In the genomic region with DNA sequence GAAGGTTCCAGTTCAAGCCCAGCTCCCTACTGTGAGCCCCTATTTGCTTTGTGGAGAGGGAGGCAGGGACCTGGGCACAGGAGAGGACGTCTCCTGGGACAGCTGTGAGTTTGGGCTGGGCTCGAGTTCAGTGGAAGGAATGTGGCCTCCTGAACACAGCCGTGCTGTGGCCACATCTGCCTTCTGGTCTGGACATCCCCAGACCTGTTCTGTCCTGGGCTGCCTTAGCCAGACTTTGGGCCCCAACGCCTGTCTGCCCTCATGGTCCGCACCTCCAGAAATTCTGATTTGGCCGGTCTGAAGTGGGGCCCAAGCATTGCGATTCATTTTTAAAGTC, we compare ENCODE assay signal across 19 cellular contexts.
DNase-seq lines count a peak whose midpoint lies in the region; ATAC-seq, FAIRE-seq and TF ChIP-seq lines count a peak whose summit lies in the region.
"Had no signal": no experiment of that assay in that cellular context is flagged by ENCODE, and none has a peak within 500 bp of the region (broad histone marks: within the 10 kb centered on the region; RNA-seq: fewer than 3 reads in every experiment).

No MANE protein-coding gene starts in this region.

- no peak overlapping the region for H3K4me3 ChIP-seq in cardiac muscle cell
- H3K4me3 ChIP-seq in K562 = no peak overlapping the region
- no peak overlapping the region for H3K4me3 ChIP-seq in mesendoderm (ENCODE audit: low read length)
- no peak overlapping the region for H3K4me3 ChIP-seq in tibial nerve
- H3K4me3 ChIP-seq in stomach = no peak overlapping the region
- H3K4me3 ChIP-seq: SJCRH30, upper lobe of left lung had no signal

- H4K8ac ChIP-seq in mesendoderm (ENCODE audit: low read depth, low read length) = no peak overlapping the region

- TF ChIP-seq RAD21 in K562 (CRISPR knock-in tag; conservative IDR thresholded peaks at IDR 0.05 in 1 of 2, IDR thresholded peaks at IDR 0.05 in 1 of 2) = 0 out of 4 replicates have a peak, but pooled peaks of 1 of the 2 experiments have one; percentile 16

- H3K79me1 ChIP-seq in mesendoderm (ENCODE audit: low read length) = peaks cover 18% of the 10 kb centered on the region

- peaks cover 56% of the 10 kb centered on the region for H3K4me1 ChIP-seq in cardiac muscle cell (ENCODE audit: low read depth)
- H3K4me1 ChIP-seq in K562 (replicated peaks in 1 of 2; ENCODE audit: control insufficient read depth in 2 of 2, insufficient read depth in 2 of 2, low read length in 2 of 2) = peaks cover 63 to 97% of the 10 kb centered on the region in 2 experiments
- H3K4me1 ChIP-seq in mesendoderm (ENCODE audit: control insufficient read depth, low read depth, low read length) = peaks cover 51% of the 10 kb centered on the region
- H3K4me1 ChIP-seq in tibial nerve = peaks cover 0 to 61% (median 29%) of the 10 kb centered on the region in 4 donors
- H3K4me1 ChIP-seq in stomach = peaks cover 0 to 23% (median 5%) of the 10 kb centered on the region in 4 donors

- FAIRE-seq in K562 (lab: Jason Lieb, UNC) = no peak

- H3K79me2 ChIP-seq in K562 (ENCODE audit: control insufficient read depth, insufficient read depth, low read length) (peaks cover 90% of the 10 kb centered on the region), mesendoderm (ENCODE audit: control insufficient read depth, insufficient read depth, low read length) (peaks cover 7% of the 10 kb centered on the region)

- DNase-seq in cardiac muscle cell (ENCODE audit: low read depth in 1 of 2, low spot score in 1 of 2) (no peak), Right ventricle myocardium superior (no peak), K562 (ENCODE audit: extremely low read depth in 1 of 4, low spot score in 3 of 4) (no peak), mesendoderm (no peak), tibial nerve (ENCODE audit: low spot score in 2 of 2) (no peak), stomach (no peak)
- DNase-seq in stimulated activated CD4-positive, alpha-beta T cell treated with anti-CD3 and anti-CD28 coated beads, Interleukin-15, amount 100 ng/mL, for 24 hours = no peak
- DNase-seq in stimulated activated CD4-positive, alpha-beta T cell treated with anti-CD3 and anti-CD28 coated beads, Interleukin-2, amount 100 ng/mL, for 48 hours = no peak
- DNase-seq: activated CD4-positive, alpha-beta T cell treated with anti-CD3 and anti-CD28 coated beads for 48 hours; activated naive CD4-positive, alpha-beta T cell; C1 segment of cervical spinal cord; Calu3; NCI-H1105; NCI-H2081; NCI-H446; PC-3; SJCRH30; T-helper 1 cell; upper lobe of left lung had no signal

- CTCF ChIA-PET in K562 (lab: Yijun Ruan, JAX; ENCODE audit: low intra/inter-chr PET ratio) = no interaction called here

- intact Hi-C loops in Right ventricle myocardium superior (cut with DNase I) (no loop called here), K562 (cut with micrococcal nuclease) (loop anchor here (2.0 to 10.0 kb wide), 4 partner anchors 76 to 486 kb away; no protein-coding TSS in a partner anchor), stomach (cut with DNase I; ENCODE audit: low total_unique reads) (no loop called here)

- H3K4me2 ChIP-seq in K562 (ENCODE audit: insufficient read depth, low read length) = peak overlapping the region; percentile 54
- no peak overlapping the region for H3K4me2 ChIP-seq in mesendoderm (ENCODE audit: low read length)

- peak overlapping the region; percentile 9 for H2BK5ac ChIP-seq in mesendoderm (ENCODE audit: low read length)

- H3K23ac ChIP-seq in mesendoderm (ENCODE audit: low read length) = no peak overlapping the region

- H4K5ac ChIP-seq in mesendoderm (ENCODE audit: low read length) = no peak overlapping the region

- WGBS in K562 (ENCODE audit: insufficient coverage, low coverage, missing lambda C conversion rate) = 38% methylated on average over 7 of the region's 7 CpGs
- no CpG with 5 or more reads among the region's 7 CpGs for WGBS in mesendoderm (ENCODE audit: extremely low coverage, insufficient coverage, low lambda C conversion rate)
- WGBS in tibial nerve, 2 donors = 67 to 70% methylated on average over 4 to 7 of the region's 7 CpGs
- WGBS in stomach, 5 donors = 75 to 89% (median 85%) methylated on average over 7 of the region's 7 CpGs

- H3K56ac ChIP-seq in mesendoderm (ENCODE audit: low read length) = peak overlapping the region; percentile 69

- H2BK120ac ChIP-seq in mesendoderm (ENCODE audit: low read depth, low read length) = no peak overlapping the region

- H3K9ac ChIP-seq in K562 (ENCODE audit: insufficient read depth in 1 of 2, low read depth in 2 of 2, low read length in 2 of 2) (peak overlapping the region; percentile 62 to 87; a peak in 3 of 4 replicates), mesendoderm (ENCODE audit: low read length) (peak overlapping the region; percentile 4)

- no peak for ATAC-seq in Right ventricle myocardium superior (ENCODE audit: poor library complexity)
- ATAC-seq in K562 = no peak
- ATAC-seq: PC-3 had no signal

- no peak overlapping the region for H2AFZ ChIP-seq in K562 (ENCODE audit: low read depth, low read length)

- peak overlapping the region; percentile 59 for H3K4ac ChIP-seq in mesendoderm (ENCODE audit: low read depth, low read length)

- no peak for TF ChIP-seq CTCF in cardiac muscle cell (IDR thresholded peaks at IDR 0.05; ENCODE audit: low read depth, low read length)
- TF ChIP-seq CTCF in K562 (IDR thresholded peaks at IDR 0.05 in 2 of 3, conservative IDR thresholded peaks at IDR 0.05 in 1 of 3; ENCODE audit: insufficient read depth in 2 of 3, low read depth in 1 of 3, low read length in 3 of 3) = no peak
- TF ChIP-seq CTCF in tibial nerve (IDR thresholded peaks at IDR 0.05) = no peak
- TF ChIP-seq CTCF in stomach (IDR thresholded peaks at IDR 0.05) = no peak

- H3K27ac ChIP-seq in cardiac muscle cell = peak overlapping the region; percentile 48
- H3K27ac ChIP-seq in K562 (ENCODE audit: extremely low read depth, low read depth, low read length) = peak overlapping the region; percentile 92
- no peak overlapping the region for H3K27ac ChIP-seq in mesendoderm (ENCODE audit: low read depth, low read length)
- peak overlapping the region in 3 of 4 donors; percentile 10 to 60 (median 44) for H3K27ac ChIP-seq in tibial nerve
- no peak overlapping the region for H3K27ac ChIP-seq in stomach
- H3K27ac ChIP-seq: SJCRH30 had no signal

- POLR2A ChIA-PET in K562 (lab: Yijun Ruan, JAX) = interaction anchor here (1.3 kb wide), 1 partner anchor 18 kb away, joined by 4 read pairs; no protein-coding TSS in a partner anchor

- BruUV-seq in K562 (replicated peaks; lab: Mats Ljungman, UMichigan) = no TSS peak

- H2BK15ac ChIP-seq in mesendoderm (replicated peaks; ENCODE audit: low read depth) = no peak overlapping the region

- H3K18ac ChIP-seq in mesendoderm (ENCODE audit: low read length) = peak overlapping the region; percentile 42

- TF ChIP-seq POLR2A in K562 (conservative IDR thresholded peaks at IDR 0.05) (no peak), tibial nerve (IDR thresholded peaks at IDR 0.05) (no peak), stomach (IDR thresholded peaks at IDR 0.05) (no peak)

- H3K9me3 ChIP-seq in cardiac muscle cell (ENCODE audit: low read depth) = no peaks in the 10 kb centered on the region
- H3K9me3 ChIP-seq in K562 (replicated peaks; ENCODE audit: control insufficient read depth, insufficient read depth, low read depth, low read length) = no peaks in the 10 kb centered on the region
- H3K9me3 ChIP-seq in tibial nerve = no peaks in the 10 kb centered on the region
- no peaks in the 10 kb centered on the region for H3K9me3 ChIP-seq in stomach
- H3K9me3 ChIP-seq: SJCRH30, upper lobe of left lung had no signal

- H3K27me3 ChIP-seq in cardiac muscle cell (no peaks in the 10 kb centered on the region), K562 (ENCODE audit: control insufficient read depth in 2 of 2, insufficient read depth in 2 of 2, low read length in 2 of 2) (no peaks in the 10 kb centered on the region), mesendoderm (ENCODE audit: insufficient read depth, low read length, poor library complexity) (no peaks in the 10 kb centered on the region), tibial nerve (no peaks in the 10 kb centered on the region), stomach (no peaks in the 10 kb centered on the region)
- H3K27me3 ChIP-seq: SJCRH30, upper lobe of left lung had no signal

- in situ Hi-C loops in K562 (cut with MboI) = no loop called here

- no peaks in the 10 kb centered on the region for H3K36me3 ChIP-seq in cardiac muscle cell
- peaks cover 6% of the 10 kb centered on the region; the same call in 2 of the 3 replicates for H3K36me3 ChIP-seq in K562 (ENCODE audit: control insufficient read depth, insufficient read depth, low read length)
- no peaks in the 10 kb centered on the region for H3K36me3 ChIP-seq in mesendoderm (ENCODE audit: control insufficient read depth, insufficient read depth, low read length)
- no peaks in the 10 kb centered on the region for H3K36me3 ChIP-seq in tibial nerve
- H3K36me3 ChIP-seq in stomach = no peaks in the 10 kb centered on the region
- H3K36me3 ChIP-seq: SJCRH30, upper lobe of left lung had no signal

- H4K20me1 ChIP-seq in K562 (replicated peaks; ENCODE audit: control insufficient read depth, insufficient read depth, low read length) = no peaks in the 10 kb centered on the region

- H2AK5ac ChIP-seq in mesendoderm (ENCODE audit: low read length) = peak overlapping the region; percentile 76

- H3K9me1 ChIP-seq in K562 (ENCODE audit: control insufficient read depth, insufficient read depth, low read length) = peaks cover 4% of the 10 kb centered on the region

- TF ChIP-seq EP300 in K562 (IDR thresholded peaks at IDR 0.05; ENCODE audit: low read length) = no peak
- TF ChIP-seq EP300 in tibial nerve (IDR thresholded peaks at IDR 0.05) = no peak
- TF ChIP-seq EP300 in stomach (IDR thresholded peaks at IDR 0.05) = no peak

TF ChIP-seq in K562, 482 proteins besides CTCF, POLR2A, EP300 and RAD21 (continues in another document):
- TF ChIP-seq, protein P1, sequence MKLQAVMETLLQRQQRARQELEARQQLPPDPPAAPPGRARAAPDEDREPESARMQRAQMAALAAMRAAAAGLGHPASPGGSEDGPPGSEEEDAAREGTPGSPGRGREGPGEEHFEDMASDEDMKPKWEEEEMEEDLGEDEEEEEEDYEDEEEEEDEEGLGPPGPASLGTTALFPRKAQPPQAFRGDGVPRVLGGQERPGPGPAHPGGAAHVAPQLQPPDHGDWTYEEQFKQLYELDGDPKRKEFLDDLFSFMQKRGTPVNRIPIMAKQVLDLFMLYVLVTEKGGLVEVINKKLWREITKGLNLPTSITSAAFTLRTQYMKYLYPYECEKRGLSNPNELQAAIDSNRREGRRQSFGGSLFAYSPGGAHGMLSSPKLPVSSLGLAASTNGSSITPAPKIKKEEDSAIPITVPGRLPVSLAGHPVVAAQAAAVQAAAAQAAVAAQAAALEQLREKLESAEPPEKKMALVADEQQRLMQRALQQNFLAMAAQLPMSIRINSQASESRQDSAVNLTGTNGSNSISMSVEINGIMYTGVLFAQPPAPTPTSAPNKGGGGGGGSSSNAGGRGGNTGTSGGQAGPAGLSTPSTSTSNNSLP (IDR thresholded peaks at IDR 0.05; ENCODE audit: borderline replicate concordance, low read depth, low read length) = no peak
- TF ChIP-seq POLR2AphosphoS5 (IDR thresholded peaks at IDR 0.05; ENCODE audit: control insufficient read depth, insufficient read depth, low read depth, low read length) = no peak

Comparison
In these comparisons a context has a peak if more than half of its experiments do, and no peak if none do; other contexts are left out.
1. H3K27ac ChIP-seq: peak in cardiac muscle cell (single experiment), K562 (single experiment) and tibial nerve (3 of 4); none in mesendoderm (single experiment) and stomach (0 of 5).